In genomic region chr7:69994907-69995542, GRCh38 we compare ENCODE assay signal across 28 cellular contexts.
DNase-seq lines count a peak whose midpoint lies in the region; ATAC-seq and TF ChIP-seq lines count a peak whose summit lies in the region.
"Had no signal": no experiment of that assay in that cellular context is flagged by ENCODE, and none has a peak within 500 bp of the region (broad histone marks: within the 10 kb centered on the region; RNA-seq: fewer than 3 reads in every experiment).

No MANE protein-coding gene starts in this region.

- H3K9me3 ChIP-seq in osteoblast (ENCODE audit: low read depth, low read length), result no peaks in the 10 kb centered on the region
- H3K9me3 ChIP-seq: adrenal gland; BLaER1 treated with 17β-estradiol and CSF1 and Interleukin-3, amounts not matched to agents 10 nM and 100 nM; breast epithelium; Caco-2; SJCRH30; vagina had no signal

- intact Hi-C loops in posterior vena cava (cut with DNase I), result no loop called here

- no peaks in the 10 kb centered on the region for H3K4me1 ChIP-seq in osteoblast (ENCODE audit: insufficient read depth, low read length)
- H3K4me1 ChIP-seq: adrenal gland, breast epithelium, Caco-2, foreskin keratinocyte, vagina had no signal

- no peaks in the 10 kb centered on the region for H3K36me3 Mint-ChIP-seq in naive thymus-derived CD8-positive, alpha-beta T cell

- no peaks in the 10 kb centered on the region for H3K27me3 ChIP-seq in osteoblast (ENCODE audit: insufficient read depth, low read length)
- H3K27me3 ChIP-seq: adrenal gland; BLaER1 treated with 17β-estradiol and CSF1 and Interleukin-3, amounts not matched to agents 10 nM and 100 nM; breast epithelium; foreskin keratinocyte; SJCRH30; vagina had no signal

- H3K4me3 Mint-ChIP-seq in naive thymus-derived CD8-positive, alpha-beta T cell, result no peak overlapping the region
- H3K4me3 Mint-ChIP-seq: activated T-cell treated with anti-CD3 and anti-CD28 coated beads, Interleukin-2, amount 50 U/mL, for 24 hours; effector memory CD8-positive, alpha-beta T cell had no signal

- H3K4me3 ChIP-seq in osteoblast (ENCODE audit: insufficient read depth, low read length), result no peak overlapping the region
- H3K4me3 ChIP-seq: adrenal gland; BLaER1 treated with 17β-estradiol and CSF1 and Interleukin-3, amounts not matched to agents 10 nM and 100 nM; breast epithelium; coronary artery; SJCRH30; vagina had no signal

- POLR2A ChIA-PET in naive thymus-derived CD8-positive, alpha-beta T cell (lab: Charles Lee), result no interaction called here

- H3K4me2 ChIP-seq in osteoblast (ENCODE audit: insufficient read depth, low read length), result no peak overlapping the region
- H3K4me2 ChIP-seq: BLaER1 treated with 17β-estradiol and CSF1 and Interleukin-3, amounts not matched to agents 10 nM and 100 nM had no signal

- H3K4me1 Mint-ChIP-seq in naive thymus-derived CD8-positive, alpha-beta T cell, result peaks cover 0 to 4% (median 1%) of the 10 kb centered on the region in 4 donors

- no peak for TF ChIP-seq CTCF in osteoblast (IDR thresholded peaks at IDR 0.05; ENCODE audit: extremely low read depth, low read depth, low read length)

- H3K27ac ChIP-seq in osteoblast (ENCODE audit: low read depth, low read length), result no peak overlapping the region
- H3K27ac ChIP-seq: adrenal gland; BLaER1 treated with 17β-estradiol and CSF1 and Interleukin-3, amounts not matched to agents 10 nM and 100 nM; breast epithelium; coronary artery; foreskin keratinocyte; SJCRH30; vagina had no signal

- H3K27ac Mint-ChIP-seq in naive thymus-derived CD8-positive, alpha-beta T cell, result peak overlapping the region in 1 of 10 donors; percentile 7
- H3K27ac Mint-ChIP-seq: activated T-cell treated with anti-CD3 and anti-CD28 coated beads, Interleukin-2, amount 50 U/mL, for 24 hours; effector memory CD8-positive, alpha-beta T cell had no signal

- H4K20me1 ChIP-seq in osteoblast (ENCODE audit: insufficient read depth, low read length), result no peaks in the 10 kb centered on the region

- H3K27me3 Mint-ChIP-seq in naive thymus-derived CD8-positive, alpha-beta T cell, result no peaks in the 10 kb centered on the region
- H3K27me3 Mint-ChIP-seq: effector memory CD8-positive, alpha-beta T cell had no signal

- H3K9me3 Mint-ChIP-seq in naive thymus-derived CD8-positive, alpha-beta T cell, result no peaks in the 10 kb centered on the region
- H3K9me3 Mint-ChIP-seq: activated T-cell treated with anti-CD3 and anti-CD28 coated beads, Interleukin-2, amount 50 U/mL, for 24 hours; effector memory CD8-positive, alpha-beta T cell had no signal

- H3K36me3 ChIP-seq in osteoblast (ENCODE audit: insufficient read depth, low read length), result no peaks in the 10 kb centered on the region
- H3K36me3 ChIP-seq: adrenal gland, breast epithelium, SJCRH30, vagina had no signal

- H3K79me2 ChIP-seq in osteoblast (ENCODE audit: insufficient read depth, low read length), result no peaks in the 10 kb centered on the region

- ATAC-seq in naive thymus-derived CD8-positive, alpha-beta T cell, result no peak
- ATAC-seq in HG03460 (IDR thresholded peaks at IDR 0.05; ENCODE audit: unreplicated experiment), result no peak
- ATAC-seq: effector memory CD8-positive, alpha-beta T cell; esophagus mucosa; foreskin keratinocyte had no signal

- no peak overlapping the region for H2AFZ ChIP-seq in osteoblast (ENCODE audit: low read length)

- DNase-seq in DMS153 treated with DMSO at 0.1 percent for 48 hours (lab: John Stamatoyannopoulos, UW; ENCODE audit: unreplicated experiment), result peak; percentile 15
- DNase-seq in NCI-H1105 (lab: John Stamatoyannopoulos, UW), result peak; percentile 72
- DNase-seq in NCI-H345 treated with DMSO at 0.1 percent for 48 hours (lab: John Stamatoyannopoulos, UW; ENCODE audit: unreplicated experiment), result peak; percentile 8
- DNase-seq in medulla oblongata (ENCODE audit: extremely low spot score), result peak; percentile 23
- no peak for DNase-seq in osteoblast (ENCODE audit: insufficient read length, low spot score, missing footprints)
- DNase-seq in naive thymus-derived CD8-positive, alpha-beta T cell, result no peak
- DNase-seq in posterior vena cava (ENCODE audit: low spot score), result no peak
- DNase-seq: activated CD4-positive, alpha-beta T cell treated with anti-CD3 and anti-CD28 coated beads for 1 hour; activated gamma-delta T cell treated with Interleukin-2 at 50 U/mL for 16 hours; activated T-cell treated with anti-CD3 and anti-CD28 coated beads, Interleukin-2, amount 50 U/mL, for 24 hours; adrenal gland; Caco-2; effector memory CD8-positive, alpha-beta T cell; foreskin keratinocyte; H7; IMR-90; mesenchymal stem cell; NCI-H1436 treated with DMSO at 0.1 percent for 48 hours; NCI-H510A; stimulated activated naive CD4-positive, alpha-beta T cell treated with Interleukin-2 at 50 U/mL for 16 hours; T-helper 1 cell had no signal

Comparison
In these comparisons a context has a peak if more than half of its experiments do, and no peak if none do; other contexts are left out.
1. DNase-seq: peak in DMS153 treated with DMSO at 0.1 percent for 48 hours (single experiment), NCI-H1105 (single experiment), NCI-H345 treated with DMSO at 0.1 percent for 48 hours (single experiment) and medulla oblongata (single experiment); none in osteoblast (single experiment), naive thymus-derived CD8-positive, alpha-beta T cell (0 of 10) and posterior vena cava (single experiment).